ENCODE assay signal across 24 cellular contexts in genomic region chr12:123991402-123991951, GRCh38. TPM values are rescaled to one million over a fixed set of nuclear protein-coding genes. Genes with fewer than 3 reads are reported as not detected.
A peak's percentile ranks its signal among the peaks of the same experiment; 100 is the strongest.
DNase-seq lines count a peak whose midpoint lies in the region; ATAC-seq and TF ChIP-seq lines count a peak whose summit lies in the region.
"Had no signal": no experiment of that assay in that cellular context is flagged by ENCODE, and none has a peak within 500 bp of the region (broad histone marks: within the 10 kb centered on the region; RNA-seq: fewer than 3 reads in every experiment).

No MANE protein-coding gene starts in this region.

- no peaks in the 10 kb centered on the region for H3K27me3 ChIP-seq in A673 (replicated peaks; ENCODE audit: insufficient read depth, low read depth, low read length, poor library complexity)
- H3K27me3 ChIP-seq: brain microvascular endothelial cell, esophagus squamous epithelium had no signal

- peaks cover 64% of the 10 kb centered on the region for H3K36me3 Mint-ChIP-seq in MCF 10A (ENCODE audit: insufficient read depth, unreplicated experiment)

- H3K36me3 ChIP-seq in A673 (ENCODE audit: insufficient read depth, low read length, poor library complexity, severe bottlenecking), result peaks cover 34% of the 10 kb centered on the region
- H3K36me3 ChIP-seq: brain microvascular endothelial cell had no signal

- ATAC-seq in stimulated activated naive CD8-positive, alpha-beta T cell treated with anti-CD3 and anti-CD28 coated beads, Interleukin-15, amount 100 ng/mL, for 72 hours, result peak; percentile 71
- ATAC-seq in stimulated activated naive CD8-positive, alpha-beta T cell treated with anti-CD3 and anti-CD28 coated beads, Interleukin-15, Interleukin-2, amounts not matched to agents 100 U/mL and 50 U/mL, for 24 hours, result no peak
- ATAC-seq in left colon, result peak; percentile 78
- ATAC-seq: activated naive CD4-positive, alpha-beta T cell treated with anti-CD3 and anti-CD28 coated beads, Interleukin-2, amount 50 U/mL, for 72 hours had no signal

- no peaks in the 10 kb centered on the region for H3K9me3 Mint-ChIP-seq in stimulated activated naive CD8-positive, alpha-beta T cell treated with anti-CD3 and anti-CD28 coated beads, Interleukin-15, amount 100 ng/mL, for 72 hours
- no peaks in the 10 kb centered on the region for H3K9me3 Mint-ChIP-seq in MCF 10A (ENCODE audit: unreplicated experiment)
- H3K9me3 Mint-ChIP-seq: activated CD4-positive, alpha-beta memory T cell treated with anti-CD3 and anti-CD28 coated beads for 36 hours; activated naive CD4-positive, alpha-beta T cell treated with anti-CD3 and anti-CD28 coated beads, Interleukin-2, amount 50 U/mL, for 72 hours; activated T-cell treated with anti-CD3 and anti-CD28 coated beads, Interleukin-2, amount 50 U/mL, for 24 hours; CD4-positive, alpha-beta T cell; nephron; T-helper 1 cell treated with Interleukin-12 subunit alpha and Interleukin-12 subunit beta and Interleukin-4 antibody, amounts not matched to agents 30 μg/mL and 1 μg/mL, for 36 hours had no signal

- H3K9me3 ChIP-seq in A673 (ENCODE audit: low read depth, low read length, poor library complexity, severe bottlenecking), result no peaks in the 10 kb centered on the region
- H3K9me3 ChIP-seq: esophagus squamous epithelium, psoas muscle had no signal

- H3K4me3 ChIP-seq in A673 (ENCODE audit: low read depth, low read length, poor library complexity, severe bottlenecking), result no peak overlapping the region
- H3K4me3 ChIP-seq: esophagus squamous epithelium, psoas muscle had no signal

- peaks cover 52% of the 10 kb centered on the region for H3K4me1 Mint-ChIP-seq in stimulated activated naive CD8-positive, alpha-beta T cell treated with anti-CD3 and anti-CD28 coated beads, Interleukin-15, amount 100 ng/mL, for 72 hours
- H3K4me1 Mint-ChIP-seq in MCF 10A (ENCODE audit: insufficient read depth, unreplicated experiment), result peaks cover 54% of the 10 kb centered on the region

- TF ChIP-seq CTCF in MCF 10A (IDR thresholded peaks at IDR 0.05; ENCODE audit: unreplicated experiment) (no peak), A673 (conservative IDR thresholded peaks at IDR 0.05; ENCODE audit: low read depth, low read length) (no peak)

- BruUV-seq in MCF 10A (replicated peaks; lab: Mats Ljungman, UMichigan) (TSS peak; percentile 14), A673 (replicated peaks; lab: Mats Ljungman, UMichigan) (no TSS peak)

- H3K4me1 ChIP-seq in A673 (ENCODE audit: insufficient read depth, low read length, poor library complexity, severe bottlenecking), result peaks cover 22% of the 10 kb centered on the region

- POLR2A ChIA-PET in MCF 10A (lab: Yijun Ruan, JAX) (interaction anchor here (0.6 to 1.7 kb wide), 3 partner anchors 9 to 296 kb away, joined by 3 to 7 read pairs (median 3); no protein-coding TSS in a partner anchor), A673 (lab: Charles Lee; ENCODE audit: low non-redundant PET) (no interaction called here)

- CTCF ChIA-PET in MCF 10A (lab: Yijun Ruan, JAX) (interaction anchor here (0.8 to 1.8 kb wide), 5 partner anchors 12 to 466 kb away, joined by 3 to 6 read pairs (median 4); no protein-coding TSS in a partner anchor), A673 (lab: Charles Lee) (no interaction called here)

- intact Hi-C loops in MCF 10A (cut with micrococcal nuclease) (no loop called here), left colon (cut with DNase I, micrococcal nuclease) (no loop called here), A673 (cut with micrococcal nuclease; ENCODE audit: unreplicated experiment) (no loop called here)

- no peaks in the 10 kb centered on the region for H3K27me3 Mint-ChIP-seq in stimulated activated naive CD8-positive, alpha-beta T cell treated with anti-CD3 and anti-CD28 coated beads, Interleukin-15, amount 100 ng/mL, for 72 hours
- no peaks in the 10 kb centered on the region for H3K27me3 Mint-ChIP-seq in MCF 10A (ENCODE audit: insufficient read depth, unreplicated experiment)
- H3K27me3 Mint-ChIP-seq: activated CD4-positive, alpha-beta memory T cell treated with anti-CD3 and anti-CD28 coated beads for 36 hours; activated T-cell treated with anti-CD3 and anti-CD28 coated beads, Interleukin-2, amount 50 U/mL, for 24 hours; CD4-positive, alpha-beta T cell had no signal

- H3K27ac ChIP-seq in A673 (ENCODE audit: low read depth, low read length, poor library complexity, severe bottlenecking), result no peak overlapping the region
- H3K27ac ChIP-seq: brain microvascular endothelial cell, psoas muscle, WERI-Rb-1 had no signal

- H3K4me3 Mint-ChIP-seq in stimulated activated naive CD8-positive, alpha-beta T cell treated with anti-CD3 and anti-CD28 coated beads, Interleukin-15, amount 100 ng/mL, for 72 hours, result no peak overlapping the region
- H3K4me3 Mint-ChIP-seq in MCF 10A (ENCODE audit: unreplicated experiment), result no peak overlapping the region
- H3K4me3 Mint-ChIP-seq: activated CD4-positive, alpha-beta memory T cell treated with anti-CD3 and anti-CD28 coated beads for 36 hours; activated T-cell treated with anti-CD3 and anti-CD28 coated beads, Interleukin-2, amount 50 U/mL, for 24 hours; CD4-positive, alpha-beta T cell; nephron; T-helper 1 cell treated with Interleukin-12 subunit alpha and Interleukin-12 subunit beta and Interleukin-4 antibody, amounts not matched to agents 30 μg/mL and 1 μg/mL, for 36 hours had no signal

- no peak for DNase-seq in stimulated activated naive CD8-positive, alpha-beta T cell treated with anti-CD3 and anti-CD28 coated beads, Interleukin-15, amount 100 ng/mL, for 72 hours
- DNase-seq in stimulated activated naive CD8-positive, alpha-beta T cell treated with anti-CD3 and anti-CD28 coated beads, Interleukin-15, Interleukin-2, amounts not matched to agents 100 U/mL and 50 U/mL, for 24 hours, result no peak
- DNase-seq in MCF 10A (ENCODE audit: unreplicated experiment) (peak; percentile 31), left colon (no peak), A673 (ENCODE audit: low spot score) (no peak), putamen (ENCODE audit: low spot score) (no peak), hypothalamus (lab: John Stamatoyannopoulos, UW) (no peak)
- no peak for DNase-seq in central memory CD4-positive, alpha-beta T cell
- DNase-seq: activated CD4-positive, alpha-beta memory T cell treated with anti-CD3 and anti-CD28 coated beads for 36 hours; activated T-cell treated with anti-CD3 and anti-CD28 coated beads, Interleukin-2, amount 50 U/mL, for 24 hours; brain microvascular endothelial cell; CD4-positive, alpha-beta T cell; DND-41; esophagus squamous epithelium; HCEC 1CT; IMR-90; MV-4-11; NCI-H187 treated with DMSO at 0.1 percent for 48 hours; NCI-H446 treated with DMSO at 0.1 percent for 48 hours; psoas muscle; WERI-Rb-1 had no signal

- peak overlapping the region in 1 of 2 donors; percentile 88 for H3K27ac Mint-ChIP-seq in stimulated activated naive CD8-positive, alpha-beta T cell treated with anti-CD3 and anti-CD28 coated beads, Interleukin-15, amount 100 ng/mL, for 72 hours
- H3K27ac Mint-ChIP-seq in MCF 10A (ENCODE audit: low read depth, unreplicated experiment), result peak overlapping the region; percentile 37
- H3K27ac Mint-ChIP-seq: activated CD4-positive, alpha-beta memory T cell treated with anti-CD3 and anti-CD28 coated beads for 36 hours; activated T-cell treated with anti-CD3 and anti-CD28 coated beads, Interleukin-2, amount 50 U/mL, for 24 hours; CD4-positive, alpha-beta T cell; T-helper 1 cell treated with Interleukin-12 subunit alpha and Interleukin-12 subunit beta and Interleukin-4 antibody, amounts not matched to agents 30 μg/mL and 1 μg/mL, for 36 hours had no signal

RNA-seq across cellular contexts. Expression of gene ZNF664, which starts 18.5 kb away (rescaled TPM):
- total RNA-seq in MCF 10A (2022) (123 and 141 TPM in 2 replicates), left colon (100 to 1,000 TPM; 111 to 138 TPM), A673 (2021) (135 and 144 TPM in 2 replicates)

RNA-seq across cellular contexts. Expression of gene CCDC92, which starts 18.8 kb away (rescaled TPM):
- total RNA-seq in MCF 10A (2022), result 30.9 and 32.3 TPM in 2 replicates
- 10 to 100 TPM; 20.6 to 25.6 TPM for total RNA-seq in left colon
- 28.7 and 37.5 TPM in 2 replicates for total RNA-seq in A673 (2021)
